Comparison of ENCODE assay signal across 9 cellular contexts in genomic region chr19:40810160-40810559, GRCh38. TPM values are rescaled to one million over a fixed set of nuclear protein-coding genes. Genes with fewer than 3 reads are reported as not detected.
DNase-seq lines count a peak whose midpoint lies in the region; ATAC-seq and TF ChIP-seq lines count a peak whose summit lies in the region.
"Had no signal": no experiment of that assay in that cellular context is flagged by ENCODE, and none has a peak within 500 bp of the region (broad histone marks: within the 10 kb centered on the region; RNA-seq: fewer than 3 reads in every experiment).

No MANE protein-coding gene starts in this region.

- peaks cover 16% of the 10 kb centered on the region for H3K36me3 ChIP-seq in H7 (replicated peaks; ENCODE audit: control insufficient read depth, insufficient read depth, low read length)

- DNase-seq in H7 (no peak), glutamatergic neuron (no peak), skeletal muscle cell (ENCODE audit: low read depth) (no peak), NCI-H187 treated with DMSO at 0.1 percent for 48 hours (lab: John Stamatoyannopoulos, UW) (no peak), AG08396 (ENCODE audit: low spot score) (no peak), NCI-H748 (lab: John Stamatoyannopoulos, UW; ENCODE audit: unreplicated experiment) (no peak)
- no peak for DNase-seq in activated CD4-positive, alpha-beta memory T cell treated with anti-CD3 and anti-CD28 coated beads, Interleukin-2, amount 10 ng/mL, durations not matched to agents 7 days and 5 days

- H3K9me3 Mint-ChIP-seq in activated CD4-positive, alpha-beta memory T cell treated with anti-CD3 and anti-CD28 coated beads, Interleukin-2, amount 10 ng/mL, durations not matched to agents 7 days and 5 days, result no peaks in the 10 kb centered on the region
- peaks cover 12% of the 10 kb centered on the region for H3K9me3 Mint-ChIP-seq in glutamatergic neuron (ENCODE audit: unreplicated experiment)

- peaks cover 8% of the 10 kb centered on the region; the same call in 1 of the 2 replicates for H3K27me3 ChIP-seq in H7 (ENCODE audit: control insufficient read depth, insufficient read depth, low read length)

- CTCF ChIA-PET in activated CD4-positive, alpha-beta memory T cell treated with anti-CD3 and anti-CD28 coated beads, Interleukin-2, amount 10 ng/mL, durations not matched to agents 7 days and 5 days (lab: Charles Lee), result no interaction called here

- H3K4me3 Mint-ChIP-seq in activated CD4-positive, alpha-beta memory T cell treated with anti-CD3 and anti-CD28 coated beads, Interleukin-2, amount 10 ng/mL, durations not matched to agents 7 days and 5 days, result peak overlapping the region; percentile 51
- peak overlapping the region; percentile 64 for H3K4me3 Mint-ChIP-seq in glutamatergic neuron (ENCODE audit: unreplicated experiment)

- POLR2A ChIA-PET in activated CD4-positive, alpha-beta memory T cell treated with anti-CD3 and anti-CD28 coated beads, Interleukin-2, amount 10 ng/mL, durations not matched to agents 7 days and 5 days (lab: Charles Lee), result no interaction called here

- ATAC-seq in GM21528 (IDR thresholded peaks at IDR 0.05; ENCODE audit: low FRiP score, unreplicated experiment), result no peak

- H3K27me3 Mint-ChIP-seq in activated CD4-positive, alpha-beta memory T cell treated with anti-CD3 and anti-CD28 coated beads, Interleukin-2, amount 10 ng/mL, durations not matched to agents 7 days and 5 days, result peaks cover 29% of the 10 kb centered on the region
- peaks cover 16% of the 10 kb centered on the region for H3K27me3 Mint-ChIP-seq in glutamatergic neuron (ENCODE audit: unreplicated experiment)

- H3K4me3 ChIP-seq in H7 (ENCODE audit: insufficient read depth, low read depth, low read length) (peak overlapping the region; percentile 52), skeletal muscle cell (ENCODE audit: low read depth, low read length) (peak overlapping the region; percentile 46)

- H3K4me1 Mint-ChIP-seq in activated CD4-positive, alpha-beta memory T cell treated with anti-CD3 and anti-CD28 coated beads, Interleukin-2, amount 10 ng/mL, durations not matched to agents 7 days and 5 days, result peaks cover 62% of the 10 kb centered on the region
- peaks cover 27% of the 10 kb centered on the region for H3K4me1 Mint-ChIP-seq in glutamatergic neuron (ENCODE audit: low read depth, unreplicated experiment)

- H3K36me3 Mint-ChIP-seq in activated CD4-positive, alpha-beta memory T cell treated with anti-CD3 and anti-CD28 coated beads, Interleukin-2, amount 10 ng/mL, durations not matched to agents 7 days and 5 days (ENCODE audit: low read depth), result peaks cover 44% of the 10 kb centered on the region
- H3K36me3 Mint-ChIP-seq in glutamatergic neuron (ENCODE audit: unreplicated experiment), result no peaks in the 10 kb centered on the region

- TF ChIP-seq CTCF in glutamatergic neuron (IDR thresholded peaks at IDR 0.05; ENCODE audit: partially characterized antibody, unreplicated experiment), result no peak

- H3K27ac Mint-ChIP-seq in activated CD4-positive, alpha-beta memory T cell treated with anti-CD3 and anti-CD28 coated beads, Interleukin-2, amount 10 ng/mL, durations not matched to agents 7 days and 5 days, result no peak overlapping the region
- no peak overlapping the region for H3K27ac Mint-ChIP-seq in glutamatergic neuron (ENCODE audit: unreplicated experiment)

RNA-seq across cellular contexts. Expression of gene EGLN2, which starts 11.2 kb away (rescaled TPM):
- 110 and 148 TPM in 2 replicates for total RNA-seq in H7 (2014; rRNA removed; shearing (Covaris generic))
- total RNA-seq in activated CD4-positive, alpha-beta memory T cell treated with anti-CD3 and anti-CD28 coated beads, Interleukin-2, amount 10 ng/mL, durations not matched to agents 7 days and 5 days, result 100 to 1,000 TPM; 127 to 128 TPM
- 142 TPM for total RNA-seq in glutamatergic neuron (ENCODE audit: unreplicated experiment)

RNA-seq across cellular contexts. Expression of gene RAB4B, which starts 32.1 kb away (rescaled TPM):
- 23.8 and 26.4 TPM in 2 replicates for total RNA-seq in H7 (2014; rRNA removed; shearing (Covaris generic))
- total RNA-seq in activated CD4-positive, alpha-beta memory T cell treated with anti-CD3 and anti-CD28 coated beads, Interleukin-2, amount 10 ng/mL, durations not matched to agents 7 days and 5 days, result 10 to 100 TPM; 65.7 to 68.3 TPM
- 43.2 TPM for total RNA-seq in glutamatergic neuron (ENCODE audit: unreplicated experiment)

RNA-seq across cellular contexts. Expression of gene MIA, which starts 34.8 kb away (rescaled TPM):
- total RNA-seq in H7 (2014; rRNA removed; shearing (Covaris generic)), result not detected in 2 replicates
- not detected for total RNA-seq in activated CD4-positive, alpha-beta memory T cell treated with anti-CD3 and anti-CD28 coated beads, Interleukin-2, amount 10 ng/mL, durations not matched to agents 7 days and 5 days
- not detected for total RNA-seq in glutamatergic neuron (ENCODE audit: unreplicated experiment)

RNA-seq across cellular contexts. Expression of gene CYP2A6, which starts 40.1 kb away (rescaled TPM):
- not detected in 2 replicates for total RNA-seq in H7 (2014; rRNA removed; shearing (Covaris generic))
- total RNA-seq in activated CD4-positive, alpha-beta memory T cell treated with anti-CD3 and anti-CD28 coated beads, Interleukin-2, amount 10 ng/mL, durations not matched to agents 7 days and 5 days, result not detected
- not detected for total RNA-seq in glutamatergic neuron (ENCODE audit: unreplicated experiment)
- total RNA-seq: aorta had no signal

RNA-seq across cellular contexts. Expression of gene SNRPA, which starts 59.2 kb away (rescaled TPM):
- total RNA-seq in H7 (2014; rRNA removed; shearing (Covaris generic)), result 440 and 502 TPM in 2 replicates
- 100 to 1,000 TPM; 145 to 151 TPM for total RNA-seq in activated CD4-positive, alpha-beta memory T cell treated with anti-CD3 and anti-CD28 coated beads, Interleukin-2, amount 10 ng/mL, durations not matched to agents 7 days and 5 days
- total RNA-seq in glutamatergic neuron (ENCODE audit: unreplicated experiment), result 70.3 TPM
